In genomic region chr13:105805866-105806265, GRCh38 we compare ENCODE assay signal across 19 cellular contexts.
DNase-seq lines count a peak whose midpoint lies in the region; ATAC-seq and TF ChIP-seq lines count a peak whose summit lies in the region.
"Had no signal": no experiment of that assay in that cellular context is flagged by ENCODE, and none has a peak within 500 bp of the region (broad histone marks: within the 10 kb centered on the region; RNA-seq: fewer than 3 reads in every experiment).

No MANE protein-coding gene starts in this region.

- no peaks in the 10 kb centered on the region for H3K79me2 ChIP-seq in ACC112 (ENCODE audit: control insufficient read depth, insufficient read depth, low read length, unreplicated experiment)
- H3K79me2 ChIP-seq in PC-3 (ENCODE audit: low read length), result no peaks in the 10 kb centered on the region
- H3K79me2 ChIP-seq in osteoblast (ENCODE audit: insufficient read depth, low read length), result no peaks in the 10 kb centered on the region

- no peaks in the 10 kb centered on the region for H3K4me1 ChIP-seq in ACC112 (ENCODE audit: control insufficient read depth, insufficient read depth, low read length, unreplicated experiment)
- H3K4me1 ChIP-seq in PC-3 (ENCODE audit: insufficient read depth, low read length), result peaks cover 5% of the 10 kb centered on the region; the same call in 1 of the 2 replicates
- no peaks in the 10 kb centered on the region for H3K4me1 ChIP-seq in osteoblast (ENCODE audit: insufficient read depth, low read length)
- no peaks in the 10 kb centered on the region for H3K4me1 ChIP-seq in vagina
- H3K4me1 ChIP-seq in left lung, result no peaks in the 10 kb centered on the region
- H3K4me1 ChIP-seq: BLaER1, Caco-2 had no signal

- H3K36me3 Mint-ChIP-seq in nephron (ENCODE audit: low read depth), result no peaks in the 10 kb centered on the region
- H3K36me3 Mint-ChIP-seq: CD4-positive, CD25-positive, alpha-beta regulatory T cell; CD8-positive, alpha-beta T cell had no signal

- ATAC-seq in PC-3 (peak; percentile 62), left lung (no peak)
- ATAC-seq: CD8-positive, alpha-beta T cell had no signal

- H3K9me2 ChIP-seq in PC-3 (replicated peaks; ENCODE audit: low read length), result no peaks in the 10 kb centered on the region

- H3K9me3 ChIP-seq in PC-3 (ENCODE audit: low read length) (no peaks in the 10 kb centered on the region), osteoblast (ENCODE audit: low read depth, low read length) (no peaks in the 10 kb centered on the region), vagina (no peaks in the 10 kb centered on the region), left lung (no peaks in the 10 kb centered on the region)
- H3K9me3 ChIP-seq: BLaER1, Caco-2 had no signal

- peak overlapping the region in 2 of 3 experiments; percentile 62 to 74 for H3K27ac Mint-ChIP-seq in nephron
- H3K27ac Mint-ChIP-seq: B cell; CD4-positive, CD25-positive, alpha-beta regulatory T cell; CD8-positive, alpha-beta T cell; HFFc6 had no signal

- no peaks in the 10 kb centered on the region for H3K27me3 Mint-ChIP-seq in nephron (ENCODE audit: low read depth)
- H3K27me3 Mint-ChIP-seq: B cell; CD4-positive, CD25-positive, alpha-beta regulatory T cell had no signal

- H3K4me2 ChIP-seq in PC-3 (ENCODE audit: low read length) (no peak overlapping the region), osteoblast (ENCODE audit: insufficient read depth, low read length) (no peak overlapping the region)
- H3K4me2 ChIP-seq: BLaER1 had no signal

- BruUV-seq in PC-3 (replicated peaks; lab: Mats Ljungman, UMichigan), result no TSS peak

- H3K36me3 ChIP-seq in ACC112 (ENCODE audit: insufficient read depth, low read length) (no peaks in the 10 kb centered on the region), PC-3 (ENCODE audit: low read depth, low read length) (no peaks in the 10 kb centered on the region), osteoblast (ENCODE audit: insufficient read depth, low read length) (no peaks in the 10 kb centered on the region), vagina (no peaks in the 10 kb centered on the region), left lung (no peaks in the 10 kb centered on the region)
- H3K36me3 ChIP-seq: BLaER1 had no signal

- POLR2A ChIA-PET in PC-3 (lab: Charles Lee; ENCODE audit: unreplicated experiment), result interaction anchor here (0.5 kb wide), 1 partner anchor 538 kb away, joined by 9 read pairs; no protein-coding TSS in a partner anchor

- no peak overlapping the region for H3K9ac ChIP-seq in PC-3 (ENCODE audit: low read length)
- H3K9ac ChIP-seq: BLaER1, GM23248 had no signal

- TF ChIP-seq CTCF in PC-3 (conservative IDR thresholded peaks at IDR 0.05; ENCODE audit: low read depth, low read length) (no peak), nephron (IDR thresholded peaks at IDR 0.05; ENCODE audit: unreplicated experiment in 3 of 3) (no peak), osteoblast (IDR thresholded peaks at IDR 0.05; ENCODE audit: extremely low read depth, low read depth, low read length) (no peak), vagina (IDR thresholded peaks at IDR 0.05) (no peak), left lung (IDR thresholded peaks at IDR 0.05) (no peak)

- peak overlapping the region in 1 of 3 experiments; percentile 34 for H3K4me3 Mint-ChIP-seq in nephron
- H3K4me3 Mint-ChIP-seq: B cell; CD4-positive, CD25-positive, alpha-beta regulatory T cell; CD8-positive, alpha-beta T cell; HFFc6 had no signal

- H2AFZ ChIP-seq in ACC112 (ENCODE audit: low read length, unreplicated experiment), result peak overlapping the region; percentile 82
- H2AFZ ChIP-seq in PC-3 (ENCODE audit: low read length), result no peak overlapping the region
- H2AFZ ChIP-seq in osteoblast (ENCODE audit: low read length), result no peak overlapping the region
- H2AFZ ChIP-seq: GM23248 had no signal

- peaks cover 22% of the 10 kb centered on the region for H3K4me1 Mint-ChIP-seq in nephron
- H3K4me1 Mint-ChIP-seq: B cell; CD4-positive, CD25-positive, alpha-beta regulatory T cell had no signal

- H3K4me3 ChIP-seq in ACC112 (ENCODE audit: low read depth, low read length), result peak overlapping the region; percentile 40; the same call in 1 of the 2 replicates
- no peak overlapping the region for H3K4me3 ChIP-seq in PC-3 (ENCODE audit: low read length)
- H3K4me3 ChIP-seq in osteoblast (ENCODE audit: insufficient read depth, low read length), result no peak overlapping the region
- H3K4me3 ChIP-seq in vagina, result no peak overlapping the region
- H3K4me3 ChIP-seq in left lung, result no peak overlapping the region
- H3K4me3 ChIP-seq: BLaER1, GM23248 had no signal

- H3K27ac ChIP-seq in ACC112 (ENCODE audit: low read depth, low read length) (no peak overlapping the region), PC-3 (ENCODE audit: low read length) (no peak overlapping the region), osteoblast (ENCODE audit: low read depth, low read length) (no peak overlapping the region), vagina (no peak overlapping the region), left lung (no peak overlapping the region)
- H3K27ac ChIP-seq: BLaER1, GM23248 had no signal

- intact Hi-C loops in PC-3 (cut with micrococcal nuclease), result no loop called here
- intact Hi-C loops in vagina (cut with DNase I), result no loop called here
- intact Hi-C loops in left lung (cut with DNase I), result no loop called here

- DNase-seq in PC-3, result no peak
- peak; percentile 18 for DNase-seq in iris pigment epithelial cell (ENCODE audit: low read depth)
- no peak for DNase-seq in NCI-H2029 (lab: John Stamatoyannopoulos, UW)
- DNase-seq in osteoblast (ENCODE audit: insufficient read length, low spot score, missing footprints), result no peak
- no peak for DNase-seq in vagina (ENCODE audit: extremely low spot score in 2 of 2)
- DNase-seq in left lung, result no peak
- DNase-seq: 8988T; Caco-2; CD4-positive, CD25-positive, alpha-beta regulatory T cell; CD8-positive, alpha-beta T cell; DMS153; DND-41; GM23248; H7; HFFc6 had no signal

- H4K20me1 ChIP-seq in PC-3 (ENCODE audit: low read length), result no peaks in the 10 kb centered on the region
- H4K20me1 ChIP-seq in osteoblast (ENCODE audit: insufficient read depth, low read length), result no peaks in the 10 kb centered on the region
- H4K20me1 ChIP-seq: BLaER1 had no signal

- CTCF ChIA-PET in PC-3 (lab: Charles Lee), result no interaction called here

- no peaks in the 10 kb centered on the region for H3K27me3 ChIP-seq in ACC112 (ENCODE audit: insufficient read depth, low read length)
- H3K27me3 ChIP-seq in PC-3 (ENCODE audit: low read length), result no peaks in the 10 kb centered on the region
- H3K27me3 ChIP-seq in osteoblast (ENCODE audit: insufficient read depth, low read length), result no peaks in the 10 kb centered on the region
- no peaks in the 10 kb centered on the region for H3K27me3 ChIP-seq in vagina
- no peaks in the 10 kb centered on the region for H3K27me3 ChIP-seq in left lung
- H3K27me3 ChIP-seq: BLaER1 had no signal

- H3K9me3 Mint-ChIP-seq in nephron, result peaks cover 7% of the 10 kb centered on the region
- H3K9me3 Mint-ChIP-seq: CD8-positive, alpha-beta T cell had no signal

- no peak for TF ChIP-seq POLR2A in vagina (IDR thresholded peaks at IDR 0.05)

- H3F3A ChIP-seq in PC-3 (ENCODE audit: low read length, unreplicated experiment), result no peaks in the 10 kb centered on the region
